Comparison of ENCODE assay signal across 17 cellular contexts in genomic region chr17:80095844-80096475, GRCh38. TPM values are rescaled to one million over a fixed set of nuclear protein-coding genes. Genes with fewer than 3 reads are reported as not detected.
"Had no signal": no experiment of that assay in that cellular context is flagged by ENCODE, and none has a peak within 500 bp of the region (broad histone marks: within the 10 kb centered on the region; RNA-seq: fewer than 3 reads in every experiment).

No MANE protein-coding gene starts in this region.

- H3K36me3 Mint-ChIP-seq: activated naive CD8-positive, alpha-beta T cell treated with anti-CD3 and anti-CD28 coated beads for 36 hours; naive thymus-derived CD8-positive, alpha-beta T cell had no signal

- H3K4me3 ChIP-seq: gastroesophageal sphincter, heart left ventricle, ovary, prostate gland, tibial artery had no signal

- H3K27me3 ChIP-seq: gastroesophageal sphincter, heart left ventricle, ovary, tibial artery had no signal

- H3K27ac ChIP-seq: gastroesophageal sphincter, heart left ventricle, ovary, prostate gland, tibial artery had no signal

- ATAC-seq: gastroesophageal sphincter; heart left ventricle; naive thymus-derived CD8-positive, alpha-beta T cell had no signal

- H3K36me3 ChIP-seq: gastroesophageal sphincter, heart left ventricle, ovary, prostate gland, tibial artery had no signal

- H3K27me3 Mint-ChIP-seq: activated naive CD8-positive, alpha-beta T cell treated with anti-CD3 and anti-CD28 coated beads for 36 hours; central memory CD8-positive, alpha-beta T cell; naive thymus-derived CD8-positive, alpha-beta T cell; stimulated activated naive CD8-positive, alpha-beta T cell treated with anti-CD3 and anti-CD28 coated beads, Interleukin-15, Interleukin-2, amounts not matched to agents 100 ng/mL and 50 ng/mL, for 24 hours had no signal

- H3K4me1 ChIP-seq: prostate gland had no signal

- H3K4me3 Mint-ChIP-seq: activated CD4-positive, alpha-beta memory T cell treated with anti-CD3 and anti-CD28 coated beads, Interleukin-2, amount 10 ng/mL, durations not matched to agents 7 days and 5 days; activated CD4-positive, alpha-beta T cell treated with anti-CD3 and anti-CD28 coated beads, Interleukin-2, amount 10 ng/mL, durations not matched to agents 24 days and 14 days; activated naive CD8-positive, alpha-beta T cell treated with anti-CD3 and anti-CD28 coated beads for 36 hours; central memory CD8-positive, alpha-beta T cell; naive thymus-derived CD8-positive, alpha-beta T cell; stimulated activated naive CD8-positive, alpha-beta T cell treated with anti-CD3 and anti-CD28 coated beads, Interleukin-15, Interleukin-2, amounts not matched to agents 100 ng/mL and 50 ng/mL, for 24 hours; T-helper 1 cell treated with Interleukin-12 subunit alpha and Interleukin-12 subunit beta and Interleukin-4 antibody, amounts not matched to agents 30 μg/mL and 1 μg/mL, for 36 hours had no signal

- H3K27ac Mint-ChIP-seq: activated CD4-positive, alpha-beta memory T cell treated with anti-CD3 and anti-CD28 coated beads, Interleukin-2, amount 10 ng/mL, durations not matched to agents 7 days and 5 days; activated CD4-positive, alpha-beta T cell treated with anti-CD3 and anti-CD28 coated beads, Interleukin-2, amount 10 ng/mL, durations not matched to agents 24 days and 14 days; activated naive CD8-positive, alpha-beta T cell treated with anti-CD3 and anti-CD28 coated beads for 36 hours; stimulated activated naive CD8-positive, alpha-beta T cell treated with anti-CD3 and anti-CD28 coated beads, Interleukin-15, Interleukin-2, amounts not matched to agents 100 ng/mL and 50 ng/mL, for 24 hours; T-helper 1 cell treated with Interleukin-12 subunit alpha and Interleukin-12 subunit beta and Interleukin-4 antibody, amounts not matched to agents 30 μg/mL and 1 μg/mL, for 36 hours had no signal

- H3K9me3 ChIP-seq: gastroesophageal sphincter, heart left ventricle, ovary, prostate gland, tibial artery had no signal

- DNase-seq: activated CD4-positive, alpha-beta memory T cell treated with anti-CD3 and anti-CD28 coated beads, Interleukin-2, amount 10 ng/mL, durations not matched to agents 7 days and 5 days; activated CD4-positive, alpha-beta T cell treated with anti-CD3 and anti-CD28 coated beads, Interleukin-2, amount 10 ng/mL, durations not matched to agents 24 days and 14 days; activated naive CD4-positive, alpha-beta T cell treated with Interleukin-2 at 50 U/mL for 16 hours; activated naive CD8-positive, alpha-beta T cell treated with anti-CD3 and anti-CD28 coated beads for 36 hours; heart left ventricle; stimulated activated CD4-positive, alpha-beta T cell treated with anti-CD3 and anti-CD28 coated beads, Interleukin-1b, Interleukin-23, amount 100 ng/mL, for 48 hours; T1000; tibial artery had no signal

- H3K9me3 Mint-ChIP-seq: activated CD4-positive, alpha-beta memory T cell treated with anti-CD3 and anti-CD28 coated beads, Interleukin-2, amount 10 ng/mL, durations not matched to agents 7 days and 5 days; activated CD4-positive, alpha-beta T cell treated with anti-CD3 and anti-CD28 coated beads, Interleukin-2, amount 10 ng/mL, durations not matched to agents 24 days and 14 days; activated naive CD8-positive, alpha-beta T cell treated with anti-CD3 and anti-CD28 coated beads for 36 hours; central memory CD8-positive, alpha-beta T cell; naive thymus-derived CD8-positive, alpha-beta T cell; stimulated activated naive CD8-positive, alpha-beta T cell treated with anti-CD3 and anti-CD28 coated beads, Interleukin-15, Interleukin-2, amounts not matched to agents 100 ng/mL and 50 ng/mL, for 24 hours; T-helper 1 cell treated with Interleukin-12 subunit alpha and Interleukin-12 subunit beta and Interleukin-4 antibody, amounts not matched to agents 30 μg/mL and 1 μg/mL, for 36 hours had no signal

- FAIRE-seq: astrocyte, colon had no signal

RNA-seq across cellular contexts. Expression of gene CCDC40, which starts 59.5 kb away (rescaled TPM):
- total RNA-seq: activated CD4-positive, alpha-beta memory T cell treated with anti-CD3 and anti-CD28 coated beads, Interleukin-2, amount 10 ng/mL, durations not matched to agents 7 days and 5 days had no signal
